In genomic region chr17:61700252-61700651, GRCh38 we compare ENCODE assay signal across 1 cellular context.
TF ChIP-seq lines count a peak whose summit lies in the region.

No MANE protein-coding gene starts in this region.

TF ChIP-seq in GM12878, 131 proteins besides CTCF, POLR2A, EP300 and RAD21 (continued from another document):
- peak; percentile 10; the same call in 1 of the 2 replicates for TF ChIP-seq ZBTB33 (IDR thresholded peaks at IDR 0.05)
- no peak for TF ChIP-seq TBL1XR1 (IDR thresholded peaks at IDR 0.05; ENCODE audit: low read depth, low read length)
- no peak for TF ChIP-seq ZBED1 (IDR thresholded peaks at IDR 0.05; ENCODE audit: borderline replicate concordance)
- no peak for TF ChIP-seq BRCA1 (IDR thresholded peaks at IDR 0.05; ENCODE audit: low read depth, low read length)
- TF ChIP-seq STAT3 (IDR thresholded peaks at IDR 0.05; ENCODE audit: low read depth, low read length): no peak
